17 cellular contexts compared by ENCODE assay signal in genomic region chr7:93914581-93915066, GRCh38. TPM values are rescaled to one million over a fixed set of nuclear protein-coding genes. Genes with fewer than 3 reads are reported as not detected.
DNase-seq lines count a peak whose midpoint lies in the region; ATAC-seq, FAIRE-seq and TF ChIP-seq lines count a peak whose summit lies in the region.
"Had no signal": no experiment of that assay in that cellular context is flagged by ENCODE, and none has a peak within 500 bp of the region (broad histone marks: within the 10 kb centered on the region; RNA-seq: fewer than 3 reads in every experiment).

No MANE protein-coding gene starts in this region.

- H3K4me1 Mint-ChIP-seq in activated T-cell treated with anti-CD3 and anti-CD28 coated beads, Interleukin-2, amount 50 U/mL, for 24 hours (ENCODE audit: low read depth), result no peaks in the 10 kb centered on the region
- H3K4me1 Mint-ChIP-seq: activated B cell treated with CpG ODN at 0.5 μM for 24 hours had no signal

- no peak overlapping the region for H3K4ac ChIP-seq in mesendoderm (ENCODE audit: low read depth, low read length)

- H3K9ac ChIP-seq in endothelial cell of umbilical vein (replicated peaks; ENCODE audit: extremely low read depth, insufficient read depth, low read length) (no peak overlapping the region), mesendoderm (ENCODE audit: low read length) (no peak overlapping the region)

- H3K36me3 Mint-ChIP-seq in activated naive CD4-positive, alpha-beta T cell treated with anti-CD3 and anti-CD28 coated beads, Interleukin-2, amount 50 U/mL, for 72 hours, result no peaks in the 10 kb centered on the region
- no peaks in the 10 kb centered on the region for H3K36me3 Mint-ChIP-seq in activated T-cell treated with anti-CD3 and anti-CD28 coated beads, Interleukin-2, amount 50 U/mL, for 24 hours (ENCODE audit: low read depth)

- peak overlapping the region; percentile 89 for H3K4me2 ChIP-seq in endothelial cell of umbilical vein (ENCODE audit: insufficient read depth, low read length)
- no peak overlapping the region for H3K4me2 ChIP-seq in mesendoderm (ENCODE audit: low read length)

- no peaks in the 10 kb centered on the region for H3K79me1 ChIP-seq in mesendoderm (ENCODE audit: low read length)

- no peaks in the 10 kb centered on the region for H4K20me1 ChIP-seq in endothelial cell of umbilical vein (replicated peaks; ENCODE audit: control insufficient read depth, extremely low read depth, insufficient read depth, low read length)

- no peak overlapping the region for H2BK5ac ChIP-seq in mesendoderm (ENCODE audit: low read length)

- WGBS in mesendoderm (ENCODE audit: extremely low coverage, insufficient coverage, low lambda C conversion rate), result no CpG with 5 or more reads among the region's 7 CpGs

- H3K27ac Mint-ChIP-seq in activated naive CD4-positive, alpha-beta T cell treated with anti-CD3 and anti-CD28 coated beads, Interleukin-2, amount 50 U/mL, for 72 hours, result no peak overlapping the region
- no peak overlapping the region for H3K27ac Mint-ChIP-seq in activated T-cell treated with anti-CD3 and anti-CD28 coated beads, Interleukin-2, amount 50 U/mL, for 24 hours
- H3K27ac Mint-ChIP-seq: activated B cell treated with CpG ODN at 0.5 μM for 24 hours; activated T-helper 1 cell treated with anti-CD3 and anti-CD28 coated beads, Interleukin-12 subunit alpha, Interleukin-12 subunit beta, Interleukin-2, Interleukin-4 antibody, amounts not matched to agents 30 ng/mL and 10 ng/mL and 1 ng/mL, durations not matched to agents 14 hours and 24 hours and 36 hours had no signal

- H3K4me1 ChIP-seq in A673 (ENCODE audit: insufficient read depth, low read length, poor library complexity, severe bottlenecking), result peaks cover 17% of the 10 kb centered on the region
- H3K4me1 ChIP-seq in endothelial cell of umbilical vein (ENCODE audit: control insufficient read depth, extremely low read depth, insufficient read depth, low read length), result peaks cover 61% of the 10 kb centered on the region
- H3K4me1 ChIP-seq in mesendoderm (ENCODE audit: control insufficient read depth, low read depth, low read length), result no peaks in the 10 kb centered on the region

- intact Hi-C loops in A673 (cut with micrococcal nuclease; ENCODE audit: unreplicated experiment) (no loop called here), endothelial cell of umbilical vein (cut with micrococcal nuclease) (loop anchor here (1.0 to 5.0 kb wide), 2 partner anchors 8 to 33 kb away; no protein-coding TSS in a partner anchor)

- H3K27me3 Mint-ChIP-seq in activated T-cell treated with anti-CD3 and anti-CD28 coated beads, Interleukin-2, amount 50 U/mL, for 24 hours, result peaks cover 23% of the 10 kb centered on the region

- no peak overlapping the region for H2BK15ac ChIP-seq in mesendoderm (replicated peaks; ENCODE audit: low read depth)

- BruUV-seq in A673 (replicated peaks; lab: Mats Ljungman, UMichigan), result no TSS peak
- BruUV-seq in endothelial cell of umbilical vein (replicated peaks; lab: Mats Ljungman, UMichigan), result no TSS peak

- H3K27me3 ChIP-seq in A673 (replicated peaks; ENCODE audit: insufficient read depth, low read depth, low read length, poor library complexity), result no peaks in the 10 kb centered on the region
- no peaks in the 10 kb centered on the region for H3K27me3 ChIP-seq in endothelial cell of umbilical vein (ENCODE audit: control insufficient read depth in 2 of 2, insufficient read depth in 2 of 2, low read length in 2 of 2)
- no peaks in the 10 kb centered on the region for H3K27me3 ChIP-seq in mesendoderm (ENCODE audit: insufficient read depth, low read length, poor library complexity)
- no peaks in the 10 kb centered on the region for H3K27me3 ChIP-seq in MG63
- H3K27me3 ChIP-seq: tibial artery had no signal

- H4K5ac ChIP-seq in mesendoderm (ENCODE audit: low read length), result no peak overlapping the region

- no peak overlapping the region for H2AK5ac ChIP-seq in mesendoderm (ENCODE audit: low read length)

- H3K79me2 ChIP-seq in endothelial cell of umbilical vein (ENCODE audit: control insufficient read depth, insufficient read depth, low read length), result no peaks in the 10 kb centered on the region
- no peaks in the 10 kb centered on the region for H3K79me2 ChIP-seq in mesendoderm (ENCODE audit: control insufficient read depth, insufficient read depth, low read length)

- H3K9me3 ChIP-seq in A673 (ENCODE audit: low read depth, low read length, poor library complexity, severe bottlenecking) (no peaks in the 10 kb centered on the region), endothelial cell of umbilical vein (replicated peaks; ENCODE audit: control insufficient read depth, insufficient read depth, low read length) (no peaks in the 10 kb centered on the region), MG63 (no peaks in the 10 kb centered on the region)
- H3K9me3 ChIP-seq: tibial artery had no signal

- H3K27ac ChIP-seq in A673 (ENCODE audit: low read depth, low read length, poor library complexity, severe bottlenecking), result no peak overlapping the region
- H3K27ac ChIP-seq in endothelial cell of umbilical vein (ENCODE audit: insufficient read depth, low read depth, low read length), result peak overlapping the region; percentile 65
- H3K27ac ChIP-seq in mesendoderm (ENCODE audit: low read depth, low read length), result no peak overlapping the region
- H3K27ac ChIP-seq: tibial artery had no signal

- ATAC-seq in activated naive CD4-positive, alpha-beta T cell treated with anti-CD3 and anti-CD28 coated beads, Interleukin-2, amount 50 U/mL, for 72 hours, result no peak

- dilution Hi-C loops in endothelial cell of umbilical vein (cut with MboI; ENCODE audit: extremely low pct_ligation_motif_present, low sequenced_read_pairs), result no loop called here

- no peak overlapping the region for H3K4me3 Mint-ChIP-seq in activated T-cell treated with anti-CD3 and anti-CD28 coated beads, Interleukin-2, amount 50 U/mL, for 24 hours
- H3K4me3 Mint-ChIP-seq: activated B cell treated with CpG ODN at 0.5 μM for 24 hours; activated T-helper 1 cell treated with anti-CD3 and anti-CD28 coated beads, Interleukin-12 subunit alpha, Interleukin-12 subunit beta, Interleukin-2, Interleukin-4 antibody, amounts not matched to agents 30 ng/mL and 10 ng/mL and 1 ng/mL, durations not matched to agents 14 hours and 24 hours and 36 hours had no signal

- DNase-seq in A673 (ENCODE audit: low spot score) (peak; percentile 51), NCI-H226 (peak; percentile 81), endothelial cell of umbilical vein (ENCODE audit: low read depth, low spot score) (peak; percentile 81), mesendoderm (peak; percentile 42), MG63 (no peak)
- DNase-seq in activated naive CD4-positive, alpha-beta T cell treated with anti-CD3 and anti-CD28 coated beads, Interleukin-2, amount 50 U/mL, for 72 hours (ENCODE audit: low spot score in 2 of 2), result no peak
- DNase-seq in activated T-cell treated with anti-CD3 and anti-CD28 coated beads, Interleukin-2, amount 50 U/mL, for 1 hour, result no peak
- no peak for DNase-seq in activated T-cell treated with anti-CD3 and anti-CD28 coated beads, Interleukin-2, amount 50 U/mL, for 24 hours
- DNase-seq: activated B cell treated with CpG ODN at 0.5 μM for 24 hours, cerebellar nuclear complex, DMS79 treated with DMSO at 0.1 percent for 48 hours, MV-4-11, NCI-H345, retina, tibial artery had no signal

- TF ChIP-seq CTCF in A673 (conservative IDR thresholded peaks at IDR 0.05; ENCODE audit: low read depth, low read length) (no peak), endothelial cell of umbilical vein (IDR thresholded peaks at IDR 0.05; ENCODE audit: extremely low read depth in 1 of 2, insufficient read depth in 1 of 2, low read depth in 1 of 2, low read length in 2 of 2) (no peak)

- H3K9me1 ChIP-seq in endothelial cell of umbilical vein (replicated peaks; ENCODE audit: control insufficient read depth, extremely low read depth, insufficient read depth, low read length), result no peaks in the 10 kb centered on the region

- H3K18ac ChIP-seq in mesendoderm (ENCODE audit: low read length), result no peak overlapping the region

- no peak overlapping the region for H4K8ac ChIP-seq in mesendoderm (ENCODE audit: low read depth, low read length)

- H3K36me3 ChIP-seq in A673 (ENCODE audit: insufficient read depth, low read length, poor library complexity, severe bottlenecking) (no peaks in the 10 kb centered on the region), endothelial cell of umbilical vein (ENCODE audit: control insufficient read depth in 2 of 2, extremely low read depth in 1 of 2, insufficient read depth in 2 of 2, low read length in 2 of 2) (no peaks in the 10 kb centered on the region), mesendoderm (ENCODE audit: control insufficient read depth, insufficient read depth, low read length) (no peaks in the 10 kb centered on the region), MG63 (no peaks in the 10 kb centered on the region)
- H3K36me3 ChIP-seq: tibial artery had no signal

- H2AFZ ChIP-seq in endothelial cell of umbilical vein (ENCODE audit: low read depth, low read length), result no peak overlapping the region

- no peaks in the 10 kb centered on the region for H3K9me3 Mint-ChIP-seq in activated naive CD4-positive, alpha-beta T cell treated with anti-CD3 and anti-CD28 coated beads, Interleukin-2, amount 50 U/mL, for 72 hours
- no peaks in the 10 kb centered on the region for H3K9me3 Mint-ChIP-seq in activated T-cell treated with anti-CD3 and anti-CD28 coated beads, Interleukin-2, amount 50 U/mL, for 24 hours
- H3K9me3 Mint-ChIP-seq: activated B cell treated with CpG ODN at 0.5 μM for 24 hours; activated T-helper 1 cell treated with anti-CD3 and anti-CD28 coated beads, Interleukin-12 subunit alpha, Interleukin-12 subunit beta, Interleukin-2, Interleukin-4 antibody, amounts not matched to agents 30 ng/mL and 10 ng/mL and 1 ng/mL, durations not matched to agents 14 hours and 24 hours and 36 hours had no signal

- CTCF ChIA-PET in A673 (lab: Charles Lee), result no interaction called here
- CTCF ChIA-PET in endothelial cell of umbilical vein (lab: Charles Lee), result interaction anchor here (0.8 to 1.4 kb wide), 5 partner anchors 12 to 308 kb away, joined by 3 to 12 read pairs (median 4); no protein-coding TSS in a partner anchor

- POLR2A ChIA-PET in A673 (lab: Charles Lee; ENCODE audit: low non-redundant PET) (no interaction called here), endothelial cell of umbilical vein (lab: Charles Lee) (no interaction called here)

- H3K23ac ChIP-seq in mesendoderm (ENCODE audit: low read length), result no peak overlapping the region

- FAIRE-seq in endothelial cell of umbilical vein (lab: Jason Lieb, UNC), result peak; percentile 47

- no peak overlapping the region for H3K4me3 ChIP-seq in A673 (ENCODE audit: low read depth, low read length, poor library complexity, severe bottlenecking)
- H3K4me3 ChIP-seq in endothelial cell of umbilical vein (replicated peaks in 1 of 3; ENCODE audit: insufficient read depth in 1 of 3, low read depth in 1 of 3, low read length in 3 of 3), result peak overlapping the region in 1 of 3 experiments; percentile 53
- no peak overlapping the region for H3K4me3 ChIP-seq in mesendoderm (ENCODE audit: low read length)
- H3K4me3 ChIP-seq in MG63, result no peak overlapping the region
- H3K4me3 ChIP-seq: tibial artery had no signal

- no peak overlapping the region for H3K56ac ChIP-seq in mesendoderm (ENCODE audit: low read length)

- TF ChIP-seq POLR2A in endothelial cell of umbilical vein (IDR thresholded peaks at IDR 0.05; ENCODE audit: low read depth, low read length), result no peak

- H2BK120ac ChIP-seq in mesendoderm (ENCODE audit: low read depth, low read length), result no peak overlapping the region

RNA-seq across cellular contexts. Expression of gene GNG11, which starts 6.9 kb away (rescaled TPM):
- total RNA-seq in A673 (2021), result 14.3 and 14.7 TPM in 2 replicates
- 208 and 215 TPM in 2 replicates for total RNA-seq in endothelial cell of umbilical vein
- polyA plus RNA-seq in endothelial cell of umbilical vein, result 90.4 and 92.3 TPM in 2 replicates
- 93.2 and 133 TPM in 2 replicates for polyA plus RNA-seq in endothelial cell of umbilical vein (2011; cell fraction: cytosol; rRNA removed)
- 45.5 and 59.6 TPM in 2 replicates for polyA plus RNA-seq in endothelial cell of umbilical vein (2011; cell fraction: nucleus; rRNA removed)
- 143 and 162 TPM in 2 replicates for polyA plus RNA-seq in endothelial cell of umbilical vein (2012)
- 43.9 and 44.6 TPM in 2 replicates for polyA minus RNA-seq in endothelial cell of umbilical vein
- 1.6 TPM for polyA minus RNA-seq in endothelial cell of umbilical vein (2011; cell fraction: cytosol; rRNA and poly(A)+ RNA removed)
- 75.7 and 94.4 TPM in 2 replicates for polyA minus RNA-seq in endothelial cell of umbilical vein (2011; cell fraction: nucleus; rRNA and poly(A)+ RNA removed)
- polyA plus RNA-seq in mesendoderm (2013, experiment 1 of 2), result 1.5 TPM
- 1.7 TPM for polyA plus RNA-seq in mesendoderm (2013, experiment 2 of 2)
- not detected for total RNA-seq in activated naive CD4-positive, alpha-beta T cell treated with anti-CD3 and anti-CD28 coated beads, Interleukin-2, amount 50 U/mL, for 72 hours
- total RNA-seq in MG63 (2014; rRNA removed; shearing (Covaris generic); ENCODE audit: low replicate concordance), result 6.3 and 7.1 TPM in 2 replicates
- total RNA-seq: activated T-helper 1 cell treated with anti-CD3 and anti-CD28 coated beads, Interleukin-12 subunit alpha, Interleukin-12 subunit beta, Interleukin-2, Interleukin-4 antibody, amounts not matched to agents 30 ng/mL and 10 ng/mL and 1 ng/mL, durations not matched to agents 14 hours and 24 hours and 36 hours had no signal

RNA-seq across cellular contexts. Expression of gene GNGT1, which starts 8.3 kb away (rescaled TPM):
- total RNA-seq in A673 (2021), result not detected in 2 replicates
- not detected in 2 replicates for total RNA-seq in endothelial cell of umbilical vein
- not detected in 2 replicates for polyA plus RNA-seq in endothelial cell of umbilical vein
- polyA plus RNA-seq in endothelial cell of umbilical vein (2011; cell fraction: cytosol; rRNA removed), result not detected in 2 replicates
- polyA plus RNA-seq in endothelial cell of umbilical vein (2011; cell fraction: nucleus; rRNA removed), result not detected in 2 replicates
- not detected in 2 replicates for polyA plus RNA-seq in endothelial cell of umbilical vein (2012)
- polyA minus RNA-seq in endothelial cell of umbilical vein, result not detected in 2 replicates
- polyA minus RNA-seq in endothelial cell of umbilical vein (2011; cell fraction: cytosol; rRNA and poly(A)+ RNA removed), result 1.3 TPM
- polyA minus RNA-seq in endothelial cell of umbilical vein (2011; cell fraction: nucleus; rRNA and poly(A)+ RNA removed), result not detected in 2 replicates
- not detected for polyA plus RNA-seq in mesendoderm (2013, experiment 1 of 2)
- polyA plus RNA-seq in mesendoderm (2013, experiment 2 of 2), result 0.07 TPM
- not detected for total RNA-seq in activated naive CD4-positive, alpha-beta T cell treated with anti-CD3 and anti-CD28 coated beads, Interleukin-2, amount 50 U/mL, for 72 hours
- total RNA-seq in MG63 (2014; rRNA removed; shearing (Covaris generic); ENCODE audit: low replicate concordance), result not detected in 2 replicates
- total RNA-seq: activated B cell treated with CpG ODN at 0.5 μM for 24 hours; activated T-helper 1 cell treated with anti-CD3 and anti-CD28 coated beads, Interleukin-12 subunit alpha, Interleukin-12 subunit beta, Interleukin-2, Interleukin-4 antibody, amounts not matched to agents 30 ng/mL and 10 ng/mL and 1 ng/mL, durations not matched to agents 14 hours and 24 hours and 36 hours; mesenteric fat pad had no signal

RNA-seq across cellular contexts. Expression of gene TFPI2, which starts 24.1 kb away (rescaled TPM):
- total RNA-seq in A673 (2021) (6.1 and 7.8 TPM in 2 replicates), endothelial cell of umbilical vein (33.1 and 65.9 TPM in 2 replicates)
- 49.9 and 57.3 TPM in 2 replicates for polyA plus RNA-seq in endothelial cell of umbilical vein
- 29.5 and 34.7 TPM in 2 replicates for polyA plus RNA-seq in endothelial cell of umbilical vein (2011; cell fraction: cytosol; rRNA removed)
- 16.0 and 16.1 TPM in 2 replicates for polyA plus RNA-seq in endothelial cell of umbilical vein (2011; cell fraction: nucleus; rRNA removed)
- polyA plus RNA-seq in endothelial cell of umbilical vein (2012), result 47.8 and 68.3 TPM in 2 replicates
- 19.5 and 23.9 TPM in 2 replicates for polyA minus RNA-seq in endothelial cell of umbilical vein
- polyA minus RNA-seq in endothelial cell of umbilical vein (2011; cell fraction: cytosol; rRNA and poly(A)+ RNA removed), result not detected
- 7.4 and 11.3 TPM in 2 replicates for polyA minus RNA-seq in endothelial cell of umbilical vein (2011; cell fraction: nucleus; rRNA and poly(A)+ RNA removed)
- 36.3 TPM for polyA plus RNA-seq in mesendoderm (2013, experiment 1 of 2)
- 35.0 TPM for polyA plus RNA-seq in mesendoderm (2013, experiment 2 of 2)
- total RNA-seq in activated naive CD4-positive, alpha-beta T cell treated with anti-CD3 and anti-CD28 coated beads, Interleukin-2, amount 50 U/mL, for 72 hours, result under 1 TPM; 0.37 to 0.82 TPM
- 0.07 and 1.7 TPM in 2 replicates for total RNA-seq in MG63 (2014; rRNA removed; shearing (Covaris generic); ENCODE audit: low replicate concordance)
- total RNA-seq: activated T-helper 1 cell treated with anti-CD3 and anti-CD28 coated beads, Interleukin-12 subunit alpha, Interleukin-12 subunit beta, Interleukin-2, Interleukin-4 antibody, amounts not matched to agents 30 ng/mL and 10 ng/mL and 1 ng/mL, durations not matched to agents 14 hours and 24 hours and 36 hours had no signal

Comparison
In these comparisons a context has a peak if more than half of its experiments do, and no peak if none do; other contexts are left out.
1. DNase-seq: peak in A673 (single experiment), NCI-H226 (single experiment), endothelial cell of umbilical vein (single experiment) and mesendoderm (single experiment); none in activated naive CD4-positive, alpha-beta T cell treated with anti-CD3 and anti-CD28 coated beads, Interleukin-2, amount 50 U/mL, for 72 hours (0 of 2), MG63 (single experiment), activated T-cell treated with anti-CD3 and anti-CD28 coated beads, Interleukin-2, amount 50 U/mL, for 1 hour (single experiment) and activated T-cell treated with anti-CD3 and anti-CD28 coated beads, Interleukin-2, amount 50 U/mL, for 24 hours (single experiment).
2. RNA of gene GNG11, which starts 6.9 kb away (total RNA-seq): 208 to 215 TPM in endothelial cell of umbilical vein; 14.3 to 14.7 TPM in A673, 6.3 to 7.1 TPM in MG63 and not detected in activated naive CD4-positive, alpha-beta T cell treated with anti-CD3 and anti-CD28 coated beads, Interleukin-2, amount 50 U/mL, for 72 hours; every median in the first group is over 10 times any median in the second.